ENCODE assay signal across 8 cellular contexts in genomic region chr17:16407911-16408588, GRCh38. TPM values are rescaled to one million over a fixed set of nuclear protein-coding genes. Genes with fewer than 3 reads are reported as not detected.
DNase-seq lines count a peak whose midpoint lies in the region; ATAC-seq and TF ChIP-seq lines count a peak whose summit lies in the region.

No MANE protein-coding gene starts in this region.

- no peak overlapping the region for H3K4me3 ChIP-seq in epithelial cell of esophagus (ENCODE audit: low read length)

- DNase-seq in COR-L47 (lab: John Stamatoyannopoulos, UW) (peak; percentile 16), OCI-M1 (lab: John Stamatoyannopoulos, UW) (peak; percentile 67), epithelial cell of esophagus (ENCODE audit: low read depth) (peak; percentile 64), mucosa of gallbladder (ENCODE audit: low spot score) (peak; percentile 77), ecto neural progenitor cell (ENCODE audit: low spot score) (no peak), GF-D8 (lab: John Stamatoyannopoulos, UW) (no peak)

- peak; percentile 31 for TF ChIP-seq POLR2A in GM19193 (IDR thresholded peaks at IDR 0.05; ENCODE audit: extremely low read depth, insufficient read depth, insufficient read length)

- no peak for TF ChIP-seq CTCF in epithelial cell of esophagus (IDR thresholded peaks at IDR 0.05; ENCODE audit: insufficient read depth, low read depth, low read length, missing control alignments)

- ATAC-seq in HG03175 (IDR thresholded peaks at IDR 0.05; ENCODE audit: unreplicated experiment), result peak; percentile 93

RNA-seq across cellular contexts. Expression of gene TRPV2, which starts 7.3 kb away (rescaled TPM):
- 31.0 TPM for total RNA-seq in mucosa of gallbladder

RNA-seq across cellular contexts. Expression of gene UBB, which starts 27.2 kb away (rescaled TPM):
- total RNA-seq in mucosa of gallbladder, result 2,437 TPM

RNA-seq across cellular contexts. Expression of gene CENPV, which starts 54.8 kb away (rescaled TPM):
- 37.8 TPM for total RNA-seq in mucosa of gallbladder

Comparison
In these comparisons a context has a peak if more than half of its experiments do, and no peak if none do; other contexts are left out.
1. DNase-seq: peak in COR-L47 (single experiment), OCI-M1 (single experiment), epithelial cell of esophagus (single experiment) and mucosa of gallbladder (single experiment); none in ecto neural progenitor cell (single experiment) and GF-D8 (single experiment).